11 cellular contexts compared by ENCODE assay signal in genomic region chr19:31676271-31677004, GRCh38.
DNase-seq lines count a peak whose midpoint lies in the region; ATAC-seq and TF ChIP-seq lines count a peak whose summit lies in the region.
"Had no signal": no experiment of that assay in that cellular context is flagged by ENCODE, and none has a peak within 500 bp of the region (broad histone marks: within the 10 kb centered on the region; RNA-seq: fewer than 3 reads in every experiment).

No MANE protein-coding gene starts in this region.

- H3K9me3 ChIP-seq in heart left ventricle (no peaks in the 10 kb centered on the region), right atrium auricular region (no peaks in the 10 kb centered on the region), hepatocyte (ENCODE audit: low read depth) (no peaks in the 10 kb centered on the region)

- ATAC-seq in heart left ventricle: peak in 1 of 4 donors; percentile 29
- ATAC-seq: activated CD4-positive, CD25-positive, alpha-beta regulatory T cell treated with anti-CD3 and anti-CD28 coated beads, Interleukin-2, amount 50 U/mL, for 24 hours; stimulated activated naive CD8-positive, alpha-beta T cell treated with anti-CD3 and anti-CD28 coated beads, Interleukin-15, amount 100 ng/mL, for 72 hours had no signal

- no peaks in the 10 kb centered on the region for H4K20me1 ChIP-seq in hepatocyte (ENCODE audit: insufficient read depth, poor library complexity, severe bottlenecking)

- intact Hi-C loops in heart left ventricle (cut with DNase I): loop anchor here in 7 of 10 donors (2.0 to 10.0 kb wide), 4 partner anchors 364 to 548 kb away; no protein-coding TSS in a partner anchor

- TF ChIP-seq POLR2A in heart left ventricle (IDR thresholded peaks at IDR 0.05): no peak

- TF ChIP-seq CTCF in heart left ventricle (IDR thresholded peaks at IDR 0.05) (peak in 7 of 12 donors; percentile 16 to 39 (median 31)), right atrium auricular region (IDR thresholded peaks at IDR 0.05) (no peak), hepatocyte (IDR thresholded peaks at IDR 0.05; ENCODE audit: poor library complexity) (peak; percentile 23)

- no peak overlapping the region for H3K4me3 ChIP-seq in heart left ventricle
- no peak overlapping the region for H3K4me3 ChIP-seq in right atrium auricular region
- no peak overlapping the region for H3K4me3 ChIP-seq in hepatocyte

- no peak overlapping the region for H3K4me2 ChIP-seq in hepatocyte

- H3K79me2 ChIP-seq in hepatocyte: no peaks in the 10 kb centered on the region

- no peak overlapping the region for H2AFZ ChIP-seq in hepatocyte

- DNase-seq in heart left ventricle (no peak), right atrium auricular region (ENCODE audit: low spot score) (no peak), OCI-M1 (lab: John Stamatoyannopoulos, UW) (peak; percentile 24), hepatocyte (ENCODE audit: low spot score) (peak; percentile 13), NCI-H748 (lab: John Stamatoyannopoulos, UW; ENCODE audit: unreplicated experiment) (no peak), NCI-H2029 (lab: John Stamatoyannopoulos, UW) (no peak), NCI-H524 (lab: John Stamatoyannopoulos, UW) (no peak), LoVo (ENCODE audit: low spot score) (no peak)
- DNase-seq: CD4-positive, alpha-beta T cell; stimulated activated naive CD8-positive, alpha-beta T cell treated with anti-CD3 and anti-CD28 coated beads, Interleukin-15, amount 100 ng/mL, for 72 hours had no signal

- H3K4me1 ChIP-seq in heart left ventricle (no peaks in the 10 kb centered on the region), right atrium auricular region (no peaks in the 10 kb centered on the region), hepatocyte (ENCODE audit: insufficient read depth) (no peaks in the 10 kb centered on the region)

- H3K36me3 ChIP-seq in heart left ventricle (no peaks in the 10 kb centered on the region), right atrium auricular region (no peaks in the 10 kb centered on the region), hepatocyte (replicated peaks; ENCODE audit: insufficient read depth, low read depth) (no peaks in the 10 kb centered on the region)

- no peaks in the 10 kb centered on the region for H3K9me2 ChIP-seq in hepatocyte (replicated peaks; ENCODE audit: insufficient read depth)

- WGBS in heart left ventricle, 4 donors: 36 to 55% (median 51%) methylated on average over 3 of the region's 3 CpGs
- WGBS in hepatocyte (ENCODE audit: low lambda C conversion rate, missing lambda C conversion rate): 54% methylated on average over 3 of the region's 3 CpGs

- H3K27me3 ChIP-seq in heart left ventricle: no peaks in the 10 kb centered on the region
- no peaks in the 10 kb centered on the region for H3K27me3 ChIP-seq in right atrium auricular region
- H3K27me3 ChIP-seq in hepatocyte: no peaks in the 10 kb centered on the region

- no peak overlapping the region for H3K27ac ChIP-seq in heart left ventricle
- H3K27ac ChIP-seq in right atrium auricular region: no peak overlapping the region
- no peak overlapping the region for H3K27ac ChIP-seq in hepatocyte

Comparison
In these comparisons a context has a peak if more than half of its experiments do, and no peak if none do; other contexts are left out.
1. CTCF ChIP-seq: peak in heart left ventricle (7 of 12) and hepatocyte (single experiment); none in right atrium auricular region (0 of 2).
2. DNase-seq: peak in OCI-M1 (single experiment) and hepatocyte (single experiment); none in heart left ventricle (0 of 5), right atrium auricular region (single experiment), NCI-H748 (single experiment), NCI-H2029 (single experiment), NCI-H524 (0 of 2) and LoVo (single experiment).